Comparison of ENCODE assay signal across 11 cellular contexts in the genomic region with DNA sequence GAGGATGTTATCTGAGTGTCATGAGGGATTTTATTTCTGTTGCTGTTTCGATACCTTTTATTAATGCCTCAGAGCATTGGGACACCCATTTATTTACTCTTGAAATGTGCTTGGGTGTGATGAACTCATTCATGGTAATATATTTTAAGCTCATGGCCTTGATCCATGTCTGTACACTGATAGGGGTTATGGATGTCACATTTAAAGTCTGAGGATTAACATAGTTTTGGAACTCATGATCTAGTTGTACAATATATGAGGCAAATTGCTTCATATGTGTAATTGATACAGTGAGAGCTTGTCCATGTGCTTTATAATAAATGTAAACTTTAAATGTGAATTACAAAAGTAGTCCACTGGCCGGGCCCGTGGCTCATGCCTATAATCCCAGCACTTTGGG. TPM values are rescaled to one million over a fixed set of nuclear protein-coding genes. Genes with fewer than 3 reads are reported as not detected.
DNase-seq lines count a peak whose midpoint lies in the region; ATAC-seq, FAIRE-seq and TF ChIP-seq lines count a peak whose summit lies in the region.
"Had no signal": no experiment of that assay in that cellular context is flagged by ENCODE, and none has a peak within 500 bp of the region (broad histone marks: within the 10 kb centered on the region; RNA-seq: fewer than 3 reads in every experiment).

No MANE protein-coding gene starts in this region.

- no peaks in the 10 kb centered on the region for H3K9me3 ChIP-seq in A549
- no peaks in the 10 kb centered on the region for H3K9me3 ChIP-seq in HUES48 (ENCODE audit: control insufficient read depth, insufficient read depth, low read length)
- H3K9me3 ChIP-seq in muscle layer of duodenum (ENCODE audit: control insufficient read depth in 1 of 2, low read length in 2 of 2), result no peaks in the 10 kb centered on the region

- H3K4me3 ChIP-seq in A549 (peak overlapping the region; percentile 98), HUES48 (ENCODE audit: low read depth, low read length) (peak overlapping the region; percentile 86), brain microvascular endothelial cell (ENCODE audit: low read depth, low read length) (no peak overlapping the region), muscle layer of duodenum (ENCODE audit: low read depth in 1 of 2, low read length in 2 of 2) (peak overlapping the region; percentile 73 to 89)

- no peak for FAIRE-seq in A549 (lab: Jason Lieb, UNC)

- H3K4me2 ChIP-seq in A549, result peak overlapping the region; percentile 68

- no peak overlapping the region for H3K9ac ChIP-seq in HUES48 (ENCODE audit: low read depth, low read length)

- 86% methylated on average over 3 of the region's 3 CpGs for WGBS in A549 (ENCODE audit: missing lambda C conversion rate)

- TF ChIP-seq CTCF in A549 (IDR thresholded peaks at IDR 0.05) (no peak), brain microvascular endothelial cell (IDR thresholded peaks at IDR 0.05; ENCODE audit: low read depth, low read length, missing control alignments) (no peak)

- CTCF ChIA-PET in A549 (lab: Yijun Ruan, JAX), result interaction anchor here (0.6 to 1.3 kb wide), 2 partner anchors 24 to 708 kb away, joined by 3 read pairs; no protein-coding TSS in a partner anchor

- H3K27ac ChIP-seq in A549 (no peak overlapping the region), HUES48 (ENCODE audit: low read depth, low read length) (no peak overlapping the region), brain microvascular endothelial cell (peak overlapping the region; percentile 97), muscle layer of duodenum (ENCODE audit: low read length) (peak overlapping the region; percentile 97)
- H3K27ac ChIP-seq: SK-N-MC had no signal

- POLR2A ChIA-PET in A549 (lab: Yijun Ruan, JAX), result no interaction called here

- H3K27me3 ChIP-seq in HUES48 (ENCODE audit: control insufficient read depth, insufficient read depth, low read length), result no peaks in the 10 kb centered on the region
- no peaks in the 10 kb centered on the region for H3K27me3 ChIP-seq in brain microvascular endothelial cell (replicated peaks)
- no peaks in the 10 kb centered on the region for H3K27me3 ChIP-seq in muscle layer of duodenum (ENCODE audit: low read depth, low read length)

- in situ Hi-C loops in brain microvascular endothelial cell (cut with HindIII; ENCODE audit: low pct_ligation_motif_present, low sequenced_read_pairs), result no loop called here

- ATAC-seq in A549 (no peak), HG02885 (IDR thresholded peaks at IDR 0.05; ENCODE audit: poor library complexity, unreplicated experiment) (no peak), GM21723 (IDR thresholded peaks at IDR 0.05; ENCODE audit: unreplicated experiment) (no peak)

- peaks cover 27% of the 10 kb centered on the region for H3K4me1 ChIP-seq in A549
- peaks cover 11% of the 10 kb centered on the region for H3K4me1 ChIP-seq in HUES48 (ENCODE audit: control insufficient read depth, insufficient read depth, low read length)
- H3K4me1 ChIP-seq in muscle layer of duodenum (ENCODE audit: control insufficient read depth in 1 of 2, insufficient read depth in 2 of 2, low read length in 2 of 2), result peaks cover 20% of the 10 kb centered on the region in 2 donors

- TF ChIP-seq POLR2A in A549 (IDR thresholded peaks at IDR 0.05; ENCODE audit: low read length), result no peak

- no peak for DNase-seq in A549 (ENCODE audit: low read depth in 1 of 2, low spot score in 1 of 2)
- DNase-seq in brain microvascular endothelial cell, result no peak
- DNase-seq in GM03348 (ENCODE audit: low spot score), result no peak
- no peak for DNase-seq in kidney tubule cell (ENCODE audit: low spot score)
- DNase-seq: DMS153; effector CD8-positive, alpha-beta T cell had no signal

- TF ChIP-seq RAD21 in A549 (conservative IDR thresholded peaks at IDR 0.05 in 1 of 2, IDR thresholded peaks at IDR 0.05 in 1 of 2), result no peak

- H3K36me3 ChIP-seq in HUES48 (ENCODE audit: control insufficient read depth, insufficient read depth, low read length) (no peaks in the 10 kb centered on the region), brain microvascular endothelial cell (replicated peaks) (peaks cover 2% of the 10 kb centered on the region), muscle layer of duodenum (ENCODE audit: control insufficient read depth in 1 of 2, insufficient read depth in 2 of 2, low read length in 2 of 2) (peaks cover 0 to 4% of the 10 kb centered on the region in 2 donors)

- no peak for TF ChIP-seq EP300 in A549 (IDR thresholded peaks at IDR 0.05)

TF ChIP-seq in A549, 52 proteins besides CTCF, POLR2A, EP300 and RAD21:
- TF ChIP-seq FOSL2 (IDR thresholded peaks at IDR 0.05), result no peak
- no peak for TF ChIP-seq FOSL2 (CRISPR knock-in tag; IDR thresholded peaks at IDR 0.05)
- TF ChIP-seq CHD2 (IDR thresholded peaks at IDR 0.05; ENCODE audit: low read length, partially characterized antibody), result no peak
- TF ChIP-seq KDM1A (IDR thresholded peaks at IDR 0.05; ENCODE audit: low read depth), result no peak

RNA-seq across cellular contexts. Expression of a gene that starts 23.0 kb away (rescaled TPM):
- polyA plus RNA-seq in A549 (2011; rRNA removed) (18.4 and 19.5 TPM in 2 replicates), A549 (2017; fragmentation: RNase III; extraction: RNeasy Plus Mini Kit Qiagen cat#74134 plus additional on column Dnase treatment) (7.2 to 8.0 TPM (median 7.9 TPM) in 3 replicates)
- polyA plus RNA-seq in A549 (2012; cell fraction: cytosol; rRNA removed), result 4.2 TPM in 2 replicates
- polyA plus RNA-seq in A549 (2012; cell fraction: nucleus; rRNA removed), result 2.0 and 3.3 TPM in 2 replicates
- polyA minus RNA-seq in A549 (2011; rRNA and poly(A)+ RNA removed), result 16.3 and 18.0 TPM in 2 replicates

Comparison
In these comparisons a context has a peak if more than half of its experiments do, and no peak if none do; other contexts are left out.
1. H3K27ac ChIP-seq: peak in brain microvascular endothelial cell (single experiment) and muscle layer of duodenum (single experiment); none in A549 (0 of 2) and HUES48 (single experiment).